Comparison of ENCODE assay signal across 2 cellular contexts in genomic region chr2:74334931-74335333, GRCh38.
TF ChIP-seq lines count a peak whose summit lies in the region.

No MANE protein-coding gene starts in this region.

TF ChIP-seq in HEK293T, 16 proteins besides CTCF, POLR2A, EP300 and RAD21:
- no peak for TF ChIP-seq ELF4 (IDR thresholded peaks at IDR 0.05)
- TF ChIP-seq, protein P1, sequence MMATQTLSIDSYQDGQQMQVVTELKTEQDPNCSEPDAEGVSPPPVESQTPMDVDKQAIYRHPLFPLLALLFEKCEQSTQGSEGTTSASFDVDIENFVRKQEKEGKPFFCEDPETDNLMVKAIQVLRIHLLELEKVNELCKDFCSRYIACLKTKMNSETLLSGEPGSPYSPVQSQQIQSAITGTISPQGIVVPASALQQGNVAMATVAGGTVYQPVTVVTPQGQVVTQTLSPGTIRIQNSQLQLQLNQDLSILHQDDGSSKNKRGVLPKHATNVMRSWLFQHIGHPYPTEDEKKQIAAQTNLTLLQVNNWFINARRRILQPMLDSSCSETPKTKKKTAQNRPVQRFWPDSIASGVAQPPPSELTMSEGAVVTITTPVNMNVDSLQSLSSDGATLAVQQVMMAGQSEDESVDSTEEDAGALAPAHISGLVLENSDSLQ (IDR thresholded peaks at IDR 0.05), result no peak
- no peak for TF ChIP-seq HDGF (IDR thresholded peaks at IDR 0.05; ENCODE audit: borderline replicate concordance)
- TF ChIP-seq CTBP1 (IDR thresholded peaks at IDR 0.05; ENCODE audit: borderline replicate concordance), result no peak
- no peak for TF ChIP-seq TARDBP (IDR thresholded peaks at IDR 0.05)
- TF ChIP-seq SUZ12 (IDR thresholded peaks at IDR 0.05), result no peak
- TF ChIP-seq SP1 (IDR thresholded peaks at IDR 0.05), result no peak
- no peak for TF ChIP-seq ARNT (IDR thresholded peaks at IDR 0.05)
- no peak for TF ChIP-seq NFRKB (IDR thresholded peaks at IDR 0.05)
- TF ChIP-seq FOXA1 (IDR thresholded peaks at IDR 0.05), result no peak
- TF ChIP-seq FOXK2 (IDR thresholded peaks at IDR 0.05), result no peak

TF ChIP-seq in H1, 55 proteins besides CTCF, POLR2A, EP300 and RAD21:
- TF ChIP-seq KDM1A (IDR thresholded peaks at IDR 0.05; ENCODE audit: borderline replicate concordance, low read length) (peak; percentile 80; the same call in 1 of the 2 replicates), GABPA (IDR thresholded peaks at IDR 0.05; ENCODE audit: borderline replicate concordance, insufficient read depth, low read length) (peak; percentile 31; the same call in 1 of the 2 replicates), USF2 (IDR thresholded peaks at IDR 0.05; ENCODE audit: low read length) (0 out of 2 replicates have a peak, but pooled peaks have one; percentile 27), YY1 (IDR thresholded peaks at IDR 0.05; ENCODE audit: low read depth, low read length) (no peak)
